ENCODE assay signal across 1 cellular context in the genomic region with DNA sequence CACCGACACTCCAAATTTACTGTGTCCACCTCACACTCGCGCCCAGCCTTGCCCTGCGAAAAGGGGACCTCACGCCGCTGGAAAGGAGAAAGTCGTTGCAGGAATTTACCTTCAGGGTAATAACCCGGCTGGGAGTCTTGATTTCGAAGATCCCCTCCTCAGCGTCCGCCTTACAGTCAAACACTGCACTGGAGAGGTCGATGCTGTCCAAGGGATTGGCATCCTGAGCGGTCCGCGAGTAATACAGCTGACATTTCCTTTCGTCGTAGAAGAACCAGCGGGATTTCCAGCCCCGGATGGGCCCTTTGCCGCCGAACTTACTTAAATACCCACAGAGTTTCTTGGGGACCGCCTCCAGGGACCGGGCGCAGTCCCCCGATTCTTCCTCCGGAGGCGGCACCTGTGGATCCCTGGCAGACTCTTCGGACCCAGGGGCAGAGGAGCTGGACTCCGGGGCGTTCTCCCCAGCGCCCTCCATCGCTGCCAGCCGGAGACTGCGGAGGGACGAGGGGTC.
TF ChIP-seq lines count a peak whose summit lies in the region.

No MANE protein-coding gene starts in this region.

TF ChIP-seq in GM12878, 131 proteins besides CTCF, POLR2A, EP300 and RAD21 (continued from another document):
- TF ChIP-seq, protein P1, sequence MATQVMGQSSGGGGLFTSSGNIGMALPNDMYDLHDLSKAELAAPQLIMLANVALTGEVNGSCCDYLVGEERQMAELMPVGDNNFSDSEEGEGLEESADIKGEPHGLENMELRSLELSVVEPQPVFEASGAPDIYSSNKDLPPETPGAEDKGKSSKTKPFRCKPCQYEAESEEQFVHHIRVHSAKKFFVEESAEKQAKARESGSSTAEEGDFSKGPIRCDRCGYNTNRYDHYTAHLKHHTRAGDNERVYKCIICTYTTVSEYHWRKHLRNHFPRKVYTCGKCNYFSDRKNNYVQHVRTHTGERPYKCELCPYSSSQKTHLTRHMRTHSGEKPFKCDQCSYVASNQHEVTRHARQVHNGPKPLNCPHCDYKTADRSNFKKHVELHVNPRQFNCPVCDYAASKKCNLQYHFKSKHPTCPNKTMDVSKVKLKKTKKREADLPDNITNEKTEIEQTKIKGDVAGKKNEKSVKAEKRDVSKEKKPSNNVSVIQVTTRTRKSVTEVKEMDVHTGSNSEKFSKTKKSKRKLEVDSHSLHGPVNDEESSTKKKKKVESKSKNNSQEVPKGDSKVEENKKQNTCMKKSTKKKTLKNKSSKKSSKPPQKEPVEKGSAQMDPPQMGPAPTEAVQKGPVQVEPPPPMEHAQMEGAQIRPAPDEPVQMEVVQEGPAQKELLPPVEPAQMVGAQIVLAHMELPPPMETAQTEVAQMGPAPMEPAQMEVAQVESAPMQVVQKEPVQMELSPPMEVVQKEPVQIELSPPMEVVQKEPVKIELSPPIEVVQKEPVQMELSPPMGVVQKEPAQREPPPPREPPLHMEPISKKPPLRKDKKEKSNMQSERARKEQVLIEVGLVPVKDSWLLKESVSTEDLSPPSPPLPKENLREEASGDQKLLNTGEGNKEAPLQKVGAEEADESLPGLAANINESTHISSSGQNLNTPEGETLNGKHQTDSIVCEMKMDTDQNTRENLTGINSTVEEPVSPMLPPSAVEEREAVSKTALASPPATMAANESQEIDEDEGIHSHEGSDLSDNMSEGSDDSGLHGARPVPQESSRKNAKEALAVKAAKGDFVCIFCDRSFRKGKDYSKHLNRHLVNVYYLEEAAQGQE (IDR thresholded peaks at IDR 0.05; ENCODE audit: low read depth, low read length): no peak
TF ChIP-seq in GM12878: peak in this region for 6.
